ENCODE assay signal across 8 cellular contexts in genomic region chr12:110109037-110109836, GRCh38. TPM values are rescaled to one million over a fixed set of nuclear protein-coding genes. Genes with fewer than 3 reads are reported as not detected.
DNase-seq lines count a peak whose midpoint lies in the region; ATAC-seq and TF ChIP-seq lines count a peak whose summit lies in the region.

No MANE protein-coding gene starts in this region.

- peaks cover 0 to 2% (median 0%) of the 10 kb centered on the region in 7 donors for H3K4me1 Mint-ChIP-seq in naive thymus-derived CD4-positive, alpha-beta T cell

- peak overlapping the region; percentile 31 for H3K27ac ChIP-seq in epithelial cell of prostate
- H3K27ac ChIP-seq in mucosa of rectum (ENCODE audit: low read depth in 2 of 2, low read length in 2 of 2) = peak overlapping the region; percentile 78
- H3K27ac ChIP-seq in naive thymus-derived CD4-positive, alpha-beta T cell (ENCODE audit: low read depth, low read length) = no peak overlapping the region

- TF ChIP-seq CTCF in AG04449 (IDR thresholded peaks at IDR 0.05; ENCODE audit: insufficient read depth, low read length, missing control alignments) (no peak), GM10248 (IDR thresholded peaks at IDR 0.05; ENCODE audit: control extremely low read depth, extremely low read depth, low read depth, missing control alignments) (no peak)

- H3K9me3 Mint-ChIP-seq in naive thymus-derived CD4-positive, alpha-beta T cell = no peaks in the 10 kb centered on the region

- no peaks in the 10 kb centered on the region for H3K36me3 Mint-ChIP-seq in naive thymus-derived CD4-positive, alpha-beta T cell

- no peak overlapping the region for H3K27ac Mint-ChIP-seq in naive thymus-derived CD4-positive, alpha-beta T cell

- DNase-seq in AG04449 (ENCODE audit: low read depth, low spot score) = peak; percentile 100
- DNase-seq in NCI-H82 treated with DMSO at 0.1 percent for 48 hours (lab: John Stamatoyannopoulos, UW; ENCODE audit: unreplicated experiment) = peak; percentile 33
- DNase-seq in epithelial cell of prostate (ENCODE audit: low read depth, low spot score) = peak; percentile 39
- DNase-seq in GM10248 (ENCODE audit: extremely low spot score) = no peak
- no peak for DNase-seq in naive thymus-derived CD4-positive, alpha-beta T cell
- DNase-seq in NCI-H510A (lab: John Stamatoyannopoulos, UW) = no peak

- CTCF ChIA-PET in AG04449 (lab: Yijun Ruan, JAX) (interaction anchor here (1.0 to 1.6 kb wide), 2 partner anchors 9 to 295 kb away, joined by 3 to 4 read pairs; no protein-coding TSS in a partner anchor), GM10248 (lab: Yijun Ruan, JAX) (no interaction called here)
- CTCF ChIA-PET in naive thymus-derived CD4-positive, alpha-beta T cell (lab: Charles Lee) = no interaction called here

- H3K4me3 ChIP-seq in AG04449 (ENCODE audit: low read depth, low read length) = peak overlapping the region; percentile 19
- no peak overlapping the region for H3K4me3 ChIP-seq in mucosa of rectum (ENCODE audit: low read length in 2 of 2)
- no peak overlapping the region for H3K4me3 ChIP-seq in naive thymus-derived CD4-positive, alpha-beta T cell (ENCODE audit: low read length)

- H3K36me3 ChIP-seq in mucosa of rectum (ENCODE audit: control insufficient read depth in 2 of 2, insufficient read depth in 2 of 2, low read length in 2 of 2) = no peaks in the 10 kb centered on the region
- no peaks in the 10 kb centered on the region for H3K36me3 ChIP-seq in naive thymus-derived CD4-positive, alpha-beta T cell (ENCODE audit: control insufficient read depth in 2 of 3, insufficient read depth in 3 of 3, low read length in 3 of 3)

- POLR2A ChIA-PET in AG04449 (lab: Yijun Ruan, JAX) = interaction anchor here (0.6 to 0.8 kb wide), 4 partner anchors 14 to 132 kb away, joined by 3 to 4 read pairs (median 3); partner anchors contain the start of gene IFT81
- POLR2A ChIA-PET in GM10248 (lab: Yijun Ruan, JAX) = no interaction called here
- POLR2A ChIA-PET in naive thymus-derived CD4-positive, alpha-beta T cell (lab: Charles Lee) = interaction anchor here (0.6 kb wide), 1 partner anchor 177 kb away, joined by 3 read pairs; no protein-coding TSS in a partner anchor

- H3K27me3 ChIP-seq in mucosa of rectum (ENCODE audit: control insufficient read depth in 2 of 2, insufficient read depth in 2 of 2, low read length in 2 of 2) = no peaks in the 10 kb centered on the region
- H3K27me3 ChIP-seq in naive thymus-derived CD4-positive, alpha-beta T cell (ENCODE audit: control insufficient read depth in 2 of 2, insufficient read depth in 2 of 2, low read length in 2 of 2) = no peaks in the 10 kb centered on the region

- no peak overlapping the region for H3K9ac ChIP-seq in mucosa of rectum (ENCODE audit: low read depth in 1 of 2, low read length in 2 of 2)

- no peaks in the 10 kb centered on the region for H3K9me3 ChIP-seq in mucosa of rectum (ENCODE audit: control insufficient read depth in 2 of 2, low read length in 2 of 2)
- no peaks in the 10 kb centered on the region for H3K9me3 ChIP-seq in naive thymus-derived CD4-positive, alpha-beta T cell (ENCODE audit: control insufficient read depth in 2 of 3, low read length in 3 of 3)

- no peak overlapping the region for H3K4me3 Mint-ChIP-seq in naive thymus-derived CD4-positive, alpha-beta T cell

- no peaks in the 10 kb centered on the region for H3K4me1 ChIP-seq in mucosa of rectum (ENCODE audit: control insufficient read depth in 2 of 2, insufficient read depth in 2 of 2, low read length in 2 of 2)
- no peaks in the 10 kb centered on the region for H3K4me1 ChIP-seq in naive thymus-derived CD4-positive, alpha-beta T cell (ENCODE audit: control insufficient read depth in 2 of 2, insufficient read depth in 2 of 2, low read length in 2 of 2)

- intact Hi-C loops in naive thymus-derived CD4-positive, alpha-beta T cell (cut with micrococcal nuclease) = no loop called here

- peaks cover 0 to 11% (median 0%) of the 10 kb centered on the region in 5 donors for H3K27me3 Mint-ChIP-seq in naive thymus-derived CD4-positive, alpha-beta T cell

- no peak for ATAC-seq in HG02623 (IDR thresholded peaks at IDR 0.05; ENCODE audit: unreplicated experiment)
- no peak for ATAC-seq in naive thymus-derived CD4-positive, alpha-beta T cell

RNA-seq across cellular contexts. Expression of gene IFT81, which starts 14.9 kb away (rescaled TPM):
- 1 to 10 TPM in 4 of 5 experiments, under 1 TPM in 1; 0.66 to 1.3 (median 1.3) TPM for total RNA-seq in naive thymus-derived CD4-positive, alpha-beta T cell
- polyA plus RNA-seq in naive thymus-derived CD4-positive, alpha-beta T cell = under 1 TPM; 0.72 to 0.99 TPM

Comparison
In these comparisons a context has a peak if more than half of its experiments do, and no peak if none do; other contexts are left out.
1. DNase-seq: peak in AG04449 (single experiment), NCI-H82 treated with DMSO at 0.1 percent for 48 hours (single experiment) and epithelial cell of prostate (single experiment); none in GM10248 (single experiment), naive thymus-derived CD4-positive, alpha-beta T cell (0 of 9) and NCI-H510A (single experiment).